In genomic region chr11:17413414-17414316, GRCh38 we compare ENCODE assay signal across 18 cellular contexts. TPM values are rescaled to one million over a fixed set of nuclear protein-coding genes. Genes with fewer than 3 reads are reported as not detected.
DNase-seq lines count a peak whose midpoint lies in the region; ATAC-seq, FAIRE-seq and TF ChIP-seq lines count a peak whose summit lies in the region.
"Had no signal": no experiment of that assay in that cellular context is flagged by ENCODE, and none has a peak within 500 bp of the region (broad histone marks: within the 10 kb centered on the region; RNA-seq: fewer than 3 reads in every experiment).

No MANE protein-coding gene starts in this region.

- H3K4me1 ChIP-seq in HepG2 (ENCODE audit: insufficient read depth, low read length) (peaks cover 10% of the 10 kb centered on the region), aorta (ENCODE audit: control insufficient read depth in 1 of 2, insufficient read depth in 2 of 2, low read length in 2 of 2) (no peaks in the 10 kb centered on the region)
- H3K4me1 ChIP-seq: suprapubic skin had no signal

- no peaks in the 10 kb centered on the region for H3K36me3 ChIP-seq in HepG2 (replicated peaks in 1 of 2; ENCODE audit: control insufficient read depth in 1 of 2, insufficient read depth in 2 of 2, low read length in 2 of 2)
- H3K36me3 ChIP-seq in aorta (ENCODE audit: control insufficient read depth in 1 of 2, insufficient read depth in 2 of 2, low read length in 1 of 2): no peaks in the 10 kb centered on the region
- H3K36me3 ChIP-seq: suprapubic skin had no signal

- TF ChIP-seq RAD21 in HepG2 (CRISPR knock-in tag; IDR thresholded peaks at IDR 0.05): no peak

- H3K27me3 Mint-ChIP-seq in MCF 10A (ENCODE audit: insufficient read depth, unreplicated experiment) (peaks cover 53% of the 10 kb centered on the region), nephron progenitor cell (ENCODE audit: low read depth, poor library complexity) (peaks cover 24% of the 10 kb centered on the region)
- H3K27me3 Mint-ChIP-seq in natural killer cell treated with Interleukin-12 subunit alpha and Interleukin-12 subunit beta and Interleukin-15 and Interleukin-18, amount 100 ng/mL, for 72 hours: peaks cover 14 to 27% of the 10 kb centered on the region in 2 donors

- WGBS in HepG2 (ENCODE audit: low lambda C conversion rate): 32% methylated on average over 14 of the region's 15 CpGs
- WGBS in aorta, 2 donors: 74 to 76% methylated on average over 15 of the region's 15 CpGs

- no peak overlapping the region for H3K4me2 ChIP-seq in HepG2 (ENCODE audit: low read depth, low read length)

- ATAC-seq in HepG2 (peak; percentile 74), aorta (ENCODE audit: low FRiP score) (no peak), HG02763 (IDR thresholded peaks at IDR 0.05; ENCODE audit: unreplicated experiment) (no peak)
- no peak for ATAC-seq in natural killer cell treated with Interleukin-12 subunit alpha and Interleukin-12 subunit beta and Interleukin-15 and Interleukin-18, amount 100 ng/mL, for 72 hours

- no peak overlapping the region for H3K9ac ChIP-seq in HepG2 (ENCODE audit: insufficient read depth, low read depth, low read length)

- TF ChIP-seq POLR2A in HepG2 (IDR thresholded peaks at IDR 0.05; ENCODE audit: insufficient read depth in 1 of 2, low read depth in 2 of 2, low read length in 2 of 2): no peak

- H3K36me3 Mint-ChIP-seq in MCF 10A (ENCODE audit: insufficient read depth, unreplicated experiment): no peaks in the 10 kb centered on the region
- no peaks in the 10 kb centered on the region for H3K36me3 Mint-ChIP-seq in natural killer cell treated with Interleukin-12 subunit alpha and Interleukin-12 subunit beta and Interleukin-15 and Interleukin-18, amount 100 ng/mL, for 72 hours
- no peaks in the 10 kb centered on the region for H3K36me3 Mint-ChIP-seq in nephron progenitor cell (ENCODE audit: low read depth)
- H3K36me3 Mint-ChIP-seq: memory B cell had no signal

- no peaks in the 10 kb centered on the region for H4K20me1 ChIP-seq in HepG2 (ENCODE audit: insufficient read depth, low read length)

- no peaks in the 10 kb centered on the region for H3K79me2 ChIP-seq in HepG2 (ENCODE audit: insufficient read depth, low read length)

- intact Hi-C loops in MCF 10A (cut with micrococcal nuclease) (no loop called here), HepG2 (cut with micrococcal nuclease; ENCODE audit: unreplicated experiment) (no loop called here), aorta (cut with DNase I) (no loop called here)

- H3K4me3 ChIP-seq in HepG2 (replicated peaks in 1 of 3; ENCODE audit: insufficient read depth in 1 of 3, low read depth in 2 of 3, low read length in 3 of 3): no peak overlapping the region
- no peak overlapping the region for H3K4me3 ChIP-seq in aorta (ENCODE audit: low read length in 2 of 2)
- H3K4me3 ChIP-seq: dorsolateral prefrontal cortex, suprapubic skin had no signal

- H3K27me3 ChIP-seq in HepG2 (ENCODE audit: control insufficient read depth in 1 of 2, insufficient read depth in 2 of 2, low read length in 2 of 2) (peaks cover 0 to 3% of the 10 kb centered on the region in 2 experiments; a peak in 2 of 5 replicates), aorta (ENCODE audit: control insufficient read depth in 1 of 2, insufficient read depth in 2 of 2, low read length in 1 of 2) (no peaks in the 10 kb centered on the region)
- H3K27me3 ChIP-seq: dorsolateral prefrontal cortex had no signal

- H3K9me3 ChIP-seq in HepG2 (ENCODE audit: low read length) (no peaks in the 10 kb centered on the region), aorta (ENCODE audit: control insufficient read depth, low read length) (no peaks in the 10 kb centered on the region)
- H3K9me3 ChIP-seq: suprapubic skin had no signal

- POLR2A ChIA-PET in MCF 10A (lab: Yijun Ruan, JAX): no interaction called here
- POLR2A ChIA-PET in HepG2 (lab: Yijun Ruan, JAX): no interaction called here

- BruUV-seq in MCF 10A (replicated peaks; lab: Mats Ljungman, UMichigan) (no TSS peak), HepG2 (replicated peaks; lab: Mats Ljungman, UMichigan) (no TSS peak)

- TF ChIP-seq CTCF in MCF 10A (IDR thresholded peaks at IDR 0.05; ENCODE audit: unreplicated experiment) (no peak), HepG2 (CRISPR knock-in tag; IDR thresholded peaks at IDR 0.05) (no peak), nephron progenitor cell (IDR thresholded peaks at IDR 0.05) (no peak)

- in situ Hi-C loops in T47D (cut with HindIII; ENCODE audit: low pct_unique_long_range_greater_than_20kb, low sequenced_read_pairs): no loop called here
- in situ Hi-C loops in HepG2 (cut with HindIII; ENCODE audit: extremely low pct_ligation_motif_present, low pct_unique_long_range_greater_than_20kb): no loop called here

- CTCF ChIA-PET in MCF 10A (lab: Yijun Ruan, JAX) (interaction anchor here (0.9 to 1.4 kb wide), 2 partner anchors 30 to 91 kb away, joined by 3 to 6 read pairs; no protein-coding TSS in a partner anchor), HepG2 (lab: Yijun Ruan, JAX; ENCODE audit: low intra/inter-chr PET ratio, low total read pairs) (no interaction called here)

- TF ChIP-seq EP300 in HepG2 (IDR thresholded peaks at IDR 0.05; ENCODE audit: low read depth in 2 of 2, low read length in 2 of 2): no peak
- no peak for TF ChIP-seq EP300 in HepG2 (CRISPR knock-in tag; IDR thresholded peaks at IDR 0.05; ENCODE audit: borderline replicate concordance)

- H3K9me3 Mint-ChIP-seq in MCF 10A (ENCODE audit: unreplicated experiment): no peaks in the 10 kb centered on the region
- no peaks in the 10 kb centered on the region for H3K9me3 Mint-ChIP-seq in natural killer cell treated with Interleukin-12 subunit alpha and Interleukin-12 subunit beta and Interleukin-15 and Interleukin-18, amount 100 ng/mL, for 72 hours
- H3K9me3 Mint-ChIP-seq in nephron progenitor cell: no peaks in the 10 kb centered on the region
- H3K9me3 Mint-ChIP-seq: memory B cell had no signal

- DNase-seq in T47D (ENCODE audit: low read depth in 1 of 2, low spot score in 1 of 2) (peak; percentile 52 to 83), MCF 10A (ENCODE audit: unreplicated experiment) (no peak), NCI-H510A treated with DMSO at 0.1 percent for 48 hours (lab: John Stamatoyannopoulos, UW) (peak; percentile 76), HepG2 (ENCODE audit: low spot score) (peak; percentile 44), aorta (peak; percentile 19 to 40), nephron progenitor cell (no peak)
- DNase-seq in natural killer cell treated with Interleukin-12 subunit alpha and Interleukin-12 subunit beta and Interleukin-15 and Interleukin-18, amount 100 ng/mL, for 72 hours (ENCODE audit: low spot score): no peak
- DNase-seq: activated CD4-positive, alpha-beta T cell treated with anti-CD3 and anti-CD28 coated beads for 4 hours; dorsolateral prefrontal cortex; GOT3; Karpas-422; NCI-H2227 treated with DMSO at 0.1 percent for 48 hours; nucleus accumbens; stimulated activated CD4-positive, alpha-beta T cell treated with anti-CD3 and anti-CD28 coated beads, Interleukin-12 subunit alpha, Interleukin-12 subunit beta, amount 100 ng/mL, for 4 hours had no signal

- no peak overlapping the region for H3K27ac ChIP-seq in HepG2 (ENCODE audit: extremely low read length, insufficient read depth, low read length)
- no peak overlapping the region for H3K27ac ChIP-seq in aorta (ENCODE audit: low read depth in 1 of 2, low read length in 2 of 2)
- H3K27ac ChIP-seq: dorsolateral prefrontal cortex, suprapubic skin had no signal

- H3K4me3 Mint-ChIP-seq in MCF 10A (ENCODE audit: unreplicated experiment) (no peak overlapping the region), nephron progenitor cell (no peak overlapping the region)
- no peak overlapping the region for H3K4me3 Mint-ChIP-seq in natural killer cell treated with Interleukin-12 subunit alpha and Interleukin-12 subunit beta and Interleukin-15 and Interleukin-18, amount 100 ng/mL, for 72 hours
- H3K4me3 Mint-ChIP-seq: memory B cell had no signal

- H3K27ac Mint-ChIP-seq in MCF 10A (ENCODE audit: low read depth, unreplicated experiment) (no peak overlapping the region), nephron progenitor cell (no peak overlapping the region)
- H3K27ac Mint-ChIP-seq in natural killer cell treated with Interleukin-12 subunit alpha and Interleukin-12 subunit beta and Interleukin-15 and Interleukin-18, amount 100 ng/mL, for 72 hours: no peak overlapping the region
- H3K27ac Mint-ChIP-seq: memory B cell had no signal

- H2AFZ ChIP-seq in HepG2 (ENCODE audit: low read length): no peak overlapping the region

- H3K4me1 Mint-ChIP-seq in MCF 10A (ENCODE audit: insufficient read depth, unreplicated experiment) (no peaks in the 10 kb centered on the region), nephron progenitor cell (peaks cover 11% of the 10 kb centered on the region)
- H3K4me1 Mint-ChIP-seq in natural killer cell treated with Interleukin-12 subunit alpha and Interleukin-12 subunit beta and Interleukin-15 and Interleukin-18, amount 100 ng/mL, for 72 hours (ENCODE audit: low read depth in 2 of 2): no peaks in the 10 kb centered on the region
- H3K4me1 Mint-ChIP-seq: memory B cell had no signal

- FAIRE-seq in HepG2 (lab: Jason Lieb, UNC): no peak

RNA-seq across cellular contexts. Expression of gene KCNJ11, which starts 25.2 kb away (rescaled TPM):
- 0.54 TPM in 1 of 2 replicates, not detected in the other for total RNA-seq in MCF 10A (2022)
- 0.81 and 1.6 TPM in 2 replicates for total RNA-seq in HepG2 (2016; rRNA removed; fragmentation: Illumina TruSeq; extraction: Trizol)
- total RNA-seq in HepG2 (2016; cell fraction: cytosol; rRNA removed; fragmentation: Illumina TruSeq; extraction: Trizol; ENCODE audit: low read depth): 0.40 and 0.53 TPM in 2 replicates
- 0.82 and 1.2 TPM in 2 replicates for total RNA-seq in HepG2 (2016; cell fraction: insoluble cytoplasmic fraction; rRNA removed; fragmentation: Illumina TruSeq; extraction: Trizol)
- 0.83 and 1.3 TPM in 2 replicates for total RNA-seq in HepG2 (2016; cell fraction: membrane; rRNA removed; fragmentation: Illumina TruSeq; extraction: Trizol)
- total RNA-seq in HepG2 (2016; cell fraction: nucleus; rRNA removed; fragmentation: Illumina TruSeq; extraction: Trizol): 0.50 and 0.65 TPM in 2 replicates
- 0.38 and 0.52 TPM in 2 replicates for polyA plus RNA-seq in HepG2 (2011; rRNA removed)
- 0.43 and 0.56 TPM in 2 replicates for polyA plus RNA-seq in HepG2 (2011; cell fraction: cytosol; rRNA removed)
- 0.82 and 0.85 TPM in 2 replicates for polyA plus RNA-seq in HepG2 (2011; cell fraction: nucleus; rRNA removed)
- polyA plus RNA-seq in HepG2 (2012): 0.79 and 0.97 TPM in 2 replicates
- 0.18 and 0.51 TPM in 2 replicates for polyA plus RNA-seq in HepG2 (2016; cell fraction: cytosol; fragmentation: Illumina TruSeq; extraction: Trizol; ENCODE audit: low read depth)
- polyA plus RNA-seq in HepG2 (2016; cell fraction: insoluble cytoplasmic fraction; fragmentation: Illumina TruSeq; extraction: Trizol; ENCODE audit: low read depth): 0.80 and 0.87 TPM in 2 replicates
- polyA plus RNA-seq in HepG2 (2016; cell fraction: membrane; fragmentation: Illumina TruSeq; extraction: Trizol; ENCODE audit: low read depth): 0.63 and 0.69 TPM in 2 replicates
- polyA plus RNA-seq in HepG2 (2016; cell fraction: nucleus; fragmentation: Illumina TruSeq; extraction: Trizol; ENCODE audit: insufficient read depth, low read depth): 1.6 and 1.8 TPM in 2 replicates
- polyA minus RNA-seq in HepG2 (2011; rRNA and poly(A)+ RNA removed; ENCODE audit: low replicate concordance): 1.8 and 4.9 TPM in 2 replicates
- 0.49 and 1.8 TPM in 2 replicates for polyA minus RNA-seq in HepG2 (2011; cell fraction: cytosol; rRNA and poly(A)+ RNA removed)
- polyA minus RNA-seq in HepG2 (2011; cell fraction: nucleus; rRNA and poly(A)+ RNA removed): 0.26 and 0.75 TPM in 2 replicates
- total RNA-seq in aorta: 1 to 10 TPM; 1.0 to 1.3 TPM
- 1 to 10 TPM; 1.6 to 3.8 TPM for polyA plus RNA-seq in aorta
- total RNA-seq in natural killer cell treated with Interleukin-12 subunit alpha and Interleukin-12 subunit beta and Interleukin-15 and Interleukin-18, amount 100 ng/mL, for 72 hours: under 1 TPM in 1 of 2 donors, not detected in 1; 0.75 TPM
- total RNA-seq: fibroblast of lung had no signal
- polyA plus RNA-seq: fibroblast of lung had no signal

Comparison
In these comparisons a context has a peak if more than half of its experiments do, and no peak if none do; other contexts are left out.
1. DNase-seq: peak in T47D (2 of 2), NCI-H510A treated with DMSO at 0.1 percent for 48 hours (single experiment), HepG2 (single experiment) and aorta (2 of 2); none in MCF 10A (single experiment), natural killer cell treated with Interleukin-12 subunit alpha and Interleukin-12 subunit beta and Interleukin-15 and Interleukin-18, amount 100 ng/mL, for 72 hours (single experiment) and nephron progenitor cell (single experiment).